Comparison of ENCODE assay signal across 8 cellular contexts in genomic region chr19:14434543-14435319, GRCh38. TPM values are rescaled to one million over a fixed set of nuclear protein-coding genes. Genes with fewer than 3 reads are reported as not detected.
DNase-seq lines count a peak whose midpoint lies in the region; ATAC-seq, FAIRE-seq and TF ChIP-seq lines count a peak whose summit lies in the region.

No MANE protein-coding gene starts in this region.

- H3K4me3 ChIP-seq in A549 (peak overlapping the region; percentile 92), epithelial cell of esophagus (ENCODE audit: low read length) (no peak overlapping the region)

- 19% methylated on average over 17 of the region's 23 CpGs for WGBS in A549 (ENCODE audit: missing lambda C conversion rate)

- H3K27ac ChIP-seq in A549: peak overlapping the region; percentile 91 to 98

- H3K27ac Mint-ChIP-seq in activated B cell treated with CpG ODN at 0.5 μM for 24 hours: peak overlapping the region; percentile 68
- H3K27ac Mint-ChIP-seq in natural killer cell: peak overlapping the region; percentile 97 to 100

- FAIRE-seq in A549 (lab: Jason Lieb, UNC): no peak
- no peak for FAIRE-seq in GM19239 (lab: Jason Lieb, UNC)

- peaks cover 23% of the 10 kb centered on the region for H3K4me1 ChIP-seq in A549

- POLR2A ChIA-PET in A549 (lab: Yijun Ruan, JAX): no interaction called here
- POLR2A ChIA-PET in activated B cell treated with CpG ODN at 0.5 μM for 24 hours (lab: Charles Lee): interaction anchor here (1.2 to 1.4 kb wide), 3 partner anchors 15 to 588 kb away, joined by 3 to 4 read pairs (median 4); no protein-coding TSS in a partner anchor

- H3K4me2 ChIP-seq in A549: peak overlapping the region; percentile 98

- H3K4me3 Mint-ChIP-seq in activated B cell treated with CpG ODN at 0.5 μM for 24 hours (peak overlapping the region; percentile 77), natural killer cell (peak overlapping the region; percentile 90)

- H3K36me3 Mint-ChIP-seq in activated B cell treated with CpG ODN at 0.5 μM for 24 hours (ENCODE audit: low read depth) (peaks cover 4% of the 10 kb centered on the region), natural killer cell (no peaks in the 10 kb centered on the region)

- intact Hi-C loops in activated B cell treated with CpG ODN at 0.5 μM for 24 hours (cut with micrococcal nuclease) (no loop called here), natural killer cell (cut with micrococcal nuclease) (loop anchor here (1.0 to 2.0 kb wide), 2 partner anchors 16 to 25 kb away; partner anchors contain the start of gene DDX39A)

- CTCF ChIA-PET in A549 (lab: Yijun Ruan, JAX) (interaction anchor here (0.6 to 1.5 kb wide), 4 partner anchors 10 to 298 kb away, joined by 3 to 5 read pairs (median 4); partner anchors contain the start of gene ASF1B), activated B cell treated with CpG ODN at 0.5 μM for 24 hours (lab: Charles Lee) (interaction anchor here (1.4 kb wide), 1 partner anchor 298 kb away, joined by 3 read pairs; no protein-coding TSS in a partner anchor)

- H3K9me3 Mint-ChIP-seq in activated B cell treated with CpG ODN at 0.5 μM for 24 hours (no peaks in the 10 kb centered on the region), natural killer cell (no peaks in the 10 kb centered on the region)

- ATAC-seq in A549 (peak; percentile 71 to 84), activated B cell treated with CpG ODN at 0.5 μM for 24 hours (ENCODE audit: low read depth) (no peak), natural killer cell (peak; percentile 79 to 83 (median 81))

- no peaks in the 10 kb centered on the region for H3K9me3 ChIP-seq in A549

- H3K4me1 Mint-ChIP-seq in activated B cell treated with CpG ODN at 0.5 μM for 24 hours (peaks cover 43% of the 10 kb centered on the region), natural killer cell (peaks cover 38 to 53% of the 10 kb centered on the region in 2 donors)

- DNase-seq in A549 (ENCODE audit: low read depth in 1 of 2, low spot score in 1 of 2) (peak in 1 of 2 experiments; percentile 73), HK-2 (ENCODE audit: unreplicated experiment) (peak; percentile 86), activated B cell treated with CpG ODN at 0.5 μM for 24 hours (no peak), epithelial cell of esophagus (ENCODE audit: low read depth) (peak; percentile 47), natural killer cell (peak; percentile 73), NCI-H1417 treated with DMSO at 0.1 percent for 48 hours (lab: John Stamatoyannopoulos, UW) (no peak), NCI-H82 treated with DMSO at 0.1 percent for 48 hours (lab: John Stamatoyannopoulos, UW; ENCODE audit: unreplicated experiment) (no peak), GM19239 (ENCODE audit: insufficient read length, low spot score) (no peak)

- TF ChIP-seq CTCF in A549 (IDR thresholded peaks at IDR 0.05) (no peak), activated B cell treated with CpG ODN at 0.5 μM for 24 hours (IDR thresholded peaks at IDR 0.05) (no peak), epithelial cell of esophagus (IDR thresholded peaks at IDR 0.05; ENCODE audit: insufficient read depth, low read depth, low read length, missing control alignments) (no peak), natural killer cell (IDR thresholded peaks at IDR 0.05) (no peak)

- TF ChIP-seq POLR2A in A549 (IDR thresholded peaks at IDR 0.05; ENCODE audit: low read length): no peak; the same call in 1 of the 2 replicates

- TF ChIP-seq RAD21 in A549 (conservative IDR thresholded peaks at IDR 0.05 in 1 of 2, IDR thresholded peaks at IDR 0.05 in 1 of 2): no peak

- TF ChIP-seq EP300 in A549 (IDR thresholded peaks at IDR 0.05): no peak

- no peaks in the 10 kb centered on the region for H3K27me3 Mint-ChIP-seq in activated B cell treated with CpG ODN at 0.5 μM for 24 hours
- no peaks in the 10 kb centered on the region for H3K27me3 Mint-ChIP-seq in natural killer cell (ENCODE audit: low read depth in 2 of 2)

TF ChIP-seq in A549, 52 proteins besides CTCF, POLR2A, EP300 and RAD21:
- TF ChIP-seq CEBPB (IDR thresholded peaks at IDR 0.05): no peak
- no peak for TF ChIP-seq FOSL2 (IDR thresholded peaks at IDR 0.05)
- TF ChIP-seq FOSL2 (CRISPR knock-in tag; IDR thresholded peaks at IDR 0.05): peak; percentile 60

RNA-seq across cellular contexts. Expression of gene PKN1, which starts 1.6 kb away (rescaled TPM):
- polyA plus RNA-seq in A549 (2011; rRNA removed) (26.5 and 33.4 TPM in 2 replicates), A549 (2017; fragmentation: RNase III; extraction: RNeasy Plus Mini Kit Qiagen cat#74134 plus additional on column Dnase treatment) (37.3 to 45.8 TPM (median 41.7 TPM) in 3 replicates)
- polyA plus RNA-seq in A549 (2012; cell fraction: cytosol; rRNA removed): 52.0 and 53.8 TPM in 2 replicates
- polyA plus RNA-seq in A549 (2012; cell fraction: nucleus; rRNA removed): 57.1 and 61.2 TPM in 2 replicates
- polyA minus RNA-seq in A549 (2011; rRNA and poly(A)+ RNA removed): 82.9 and 96.8 TPM in 2 replicates
- total RNA-seq in activated B cell treated with CpG ODN at 0.5 μM for 24 hours (139 and 159 TPM in 2 replicates), natural killer cell (100 to 1,000 TPM; 323 to 351 (median 350) TPM)

RNA-seq across cellular contexts. Expression of gene DDX39A, which starts 15.6 kb away (rescaled TPM):
- 57.9 and 59.0 TPM in 2 replicates for polyA plus RNA-seq in A549 (2011; rRNA removed)
- polyA plus RNA-seq in A549 (2012; cell fraction: cytosol; rRNA removed): 172 and 176 TPM in 2 replicates
- 636 and 678 TPM in 2 replicates for polyA plus RNA-seq in A549 (2012; cell fraction: nucleus; rRNA removed)
- polyA plus RNA-seq in A549 (2017; fragmentation: RNase III; extraction: RNeasy Plus Mini Kit Qiagen cat#74134 plus additional on column Dnase treatment): 110 to 118 TPM (median 112 TPM) in 3 replicates
- 58.9 and 69.4 TPM in 2 replicates for polyA minus RNA-seq in A549 (2011; rRNA and poly(A)+ RNA removed)
- total RNA-seq in activated B cell treated with CpG ODN at 0.5 μM for 24 hours: 210 and 211 TPM in 2 replicates
- 100 to 1,000 TPM; 397 to 569 (median 557) TPM for total RNA-seq in natural killer cell

RNA-seq across cellular contexts. Expression of gene PTGER1, which starts 40.4 kb away (rescaled TPM):
- polyA plus RNA-seq in A549 (2011; rRNA removed): 0.06 TPM in 1 of 2 replicates, not detected in the other
- polyA plus RNA-seq in A549 (2012; cell fraction: cytosol; rRNA removed): 0.12 and 0.27 TPM in 2 replicates
- 0.21 and 0.70 TPM in 2 replicates for polyA plus RNA-seq in A549 (2012; cell fraction: nucleus; rRNA removed)
- 0.12 to 0.18 TPM (median 0.17 TPM) in 3 replicates for polyA plus RNA-seq in A549 (2017; fragmentation: RNase III; extraction: RNeasy Plus Mini Kit Qiagen cat#74134 plus additional on column Dnase treatment)
- not detected in 2 replicates for polyA minus RNA-seq in A549 (2011; rRNA and poly(A)+ RNA removed)
- total RNA-seq in activated B cell treated with CpG ODN at 0.5 μM for 24 hours: not detected in 2 replicates
- under 1 TPM in 2 of 3 donors, not detected in 1; 0.35 to 0.73 TPM for total RNA-seq in natural killer cell

RNA-seq across cellular contexts. Expression of gene ADGRE5, which starts 53.5 kb away (rescaled TPM):
- polyA plus RNA-seq in A549 (2011; rRNA removed) (16.9 and 19.8 TPM in 2 replicates), A549 (2017; fragmentation: RNase III; extraction: RNeasy Plus Mini Kit Qiagen cat#74134 plus additional on column Dnase treatment) (32.8 to 34.1 TPM (median 33.1 TPM) in 3 replicates)
- 17.8 and 21.7 TPM in 2 replicates for polyA plus RNA-seq in A549 (2012; cell fraction: cytosol; rRNA removed)
- polyA plus RNA-seq in A549 (2012; cell fraction: nucleus; rRNA removed): 86.3 and 101 TPM in 2 replicates
- polyA minus RNA-seq in A549 (2011; rRNA and poly(A)+ RNA removed): 20.7 and 24.9 TPM in 2 replicates
- total RNA-seq in activated B cell treated with CpG ODN at 0.5 μM for 24 hours (129 and 135 TPM in 2 replicates), natural killer cell (1,000 to 10,000 TPM; 1,036 to 1,703 (median 1,382) TPM)

Comparison
In these comparisons a context has a peak if more than half of its experiments do, and no peak if none do; other contexts are left out.
1. DNase-seq: peak in HK-2 (single experiment), epithelial cell of esophagus (single experiment) and natural killer cell (single experiment); none in activated B cell treated with CpG ODN at 0.5 μM for 24 hours (single experiment), NCI-H1417 treated with DMSO at 0.1 percent for 48 hours (single experiment), NCI-H82 treated with DMSO at 0.1 percent for 48 hours (single experiment) and GM19239 (single experiment).